ENCODE assay signal across 8 cellular contexts in the genomic region with DNA sequence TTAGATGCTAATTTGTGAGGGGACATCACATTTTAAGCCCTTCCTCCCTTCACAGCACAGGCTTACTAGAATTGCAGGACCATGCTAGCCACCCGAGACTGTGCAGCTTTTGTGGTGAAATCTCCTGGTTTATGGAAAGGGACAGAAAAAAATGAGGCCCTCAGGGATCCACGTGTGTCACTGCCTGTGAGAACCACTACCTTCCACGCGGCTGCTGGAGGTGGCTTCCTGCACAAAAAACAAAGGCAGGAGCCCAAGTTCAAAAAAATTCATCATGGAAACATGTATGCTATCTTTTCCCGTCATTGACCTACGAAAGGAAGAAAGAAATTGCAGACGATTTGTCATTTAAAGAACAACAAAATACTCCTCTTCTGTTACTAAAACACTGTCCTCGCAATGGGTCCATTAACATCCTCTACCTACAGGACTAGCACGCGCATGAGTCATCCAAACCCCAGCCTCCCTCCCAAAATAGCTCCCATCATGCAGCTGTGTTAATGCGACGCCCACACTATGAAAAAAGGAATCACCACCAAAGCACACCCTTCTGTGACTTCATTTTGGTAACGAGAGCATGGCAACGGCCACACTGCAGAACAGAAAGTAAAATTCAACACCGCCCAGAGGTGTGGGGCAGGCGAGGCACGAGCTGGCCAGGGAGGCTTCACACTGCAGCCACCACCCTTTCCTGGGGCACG. TPM values are rescaled to one million over a fixed set of nuclear protein-coding genes. Genes with fewer than 3 reads are reported as not detected.
DNase-seq lines count a peak whose midpoint lies in the region; ATAC-seq and TF ChIP-seq lines count a peak whose summit lies in the region.

No MANE protein-coding gene starts in this region.

- H3K9me3 ChIP-seq in Peyer's patch (no peaks in the 10 kb centered on the region), aorta (ENCODE audit: control insufficient read depth, low read length) (no peaks in the 10 kb centered on the region)

- peak in 2 of 3 donors; percentile 57 to 72 for DNase-seq in Peyer's patch
- peak; percentile 57 for DNase-seq in activated naive CD8-positive, alpha-beta T cell treated with anti-CD3 and anti-CD28 coated beads for 36 hours
- peak; percentile 56 for DNase-seq in occipital lobe (lab: John Stamatoyannopoulos, UW)
- no peak for DNase-seq in aorta
- no peak for DNase-seq in NCI-H1694 treated with DMSO at 0.1 percent for 48 hours (lab: John Stamatoyannopoulos, UW)
- DNase-seq in NCI-H1092 treated with DMSO at 0.1 percent for 48 hours (lab: John Stamatoyannopoulos, UW): no peak

- no peaks in the 10 kb centered on the region for H3K9me3 Mint-ChIP-seq in activated naive CD8-positive, alpha-beta T cell treated with anti-CD3 and anti-CD28 coated beads for 36 hours

- no peaks in the 10 kb centered on the region for H3K36me3 Mint-ChIP-seq in activated naive CD8-positive, alpha-beta T cell treated with anti-CD3 and anti-CD28 coated beads for 36 hours

- ATAC-seq in GM18508 (IDR thresholded peaks at IDR 0.05; ENCODE audit: insufficient read depth, unreplicated experiment) (peak; percentile 96), HG02678 (IDR thresholded peaks at IDR 0.05; ENCODE audit: unreplicated experiment) (peak; percentile 95), aorta (ENCODE audit: low FRiP score) (peak; percentile 6)

- peaks cover 0 to 3% (median 0%) of the 10 kb centered on the region in 3 donors for H3K36me3 ChIP-seq in Peyer's patch
- H3K36me3 ChIP-seq in aorta (ENCODE audit: control insufficient read depth in 1 of 2, insufficient read depth in 2 of 2, low read length in 1 of 2): peaks cover 0 to 3% of the 10 kb centered on the region in 2 donors

- H3K4me3 ChIP-seq in Peyer's patch (peak overlapping the region in 3 of 4 donors; percentile 2 to 32 (median 16)), aorta (ENCODE audit: low read length in 2 of 2) (no peak overlapping the region)

- intact Hi-C loops in aorta (cut with DNase I): no loop called here

- no peak for TF ChIP-seq POLR2A in Peyer's patch (IDR thresholded peaks at IDR 0.05)

- H3K4me1 ChIP-seq in Peyer's patch (peaks cover 0 to 8% (median 0%) of the 10 kb centered on the region in 4 donors), aorta (ENCODE audit: control insufficient read depth in 1 of 2, insufficient read depth in 2 of 2, low read length in 2 of 2) (no peaks in the 10 kb centered on the region)

- H3K27ac ChIP-seq in Peyer's patch (peak overlapping the region in 3 of 4 donors; percentile 33 to 64 (median 50)), aorta (ENCODE audit: low read depth in 1 of 2, low read length in 2 of 2) (no peak overlapping the region)

- no peaks in the 10 kb centered on the region for H3K27me3 Mint-ChIP-seq in activated naive CD8-positive, alpha-beta T cell treated with anti-CD3 and anti-CD28 coated beads for 36 hours

- H3K4me1 Mint-ChIP-seq in activated naive CD8-positive, alpha-beta T cell treated with anti-CD3 and anti-CD28 coated beads for 36 hours: peaks cover 19% of the 10 kb centered on the region

- TF ChIP-seq CTCF in Peyer's patch (IDR thresholded peaks at IDR 0.05): no peak

- peak overlapping the region; percentile 52 for H3K4me3 Mint-ChIP-seq in activated naive CD8-positive, alpha-beta T cell treated with anti-CD3 and anti-CD28 coated beads for 36 hours

- WGBS in aorta, 2 donors: 84 to 87% methylated on average over 18 of the region's 18 CpGs

- H3K27ac Mint-ChIP-seq in activated naive CD8-positive, alpha-beta T cell treated with anti-CD3 and anti-CD28 coated beads for 36 hours: peak overlapping the region; percentile 79

- H3K27me3 ChIP-seq in Peyer's patch (no peaks in the 10 kb centered on the region), aorta (ENCODE audit: control insufficient read depth in 1 of 2, insufficient read depth in 2 of 2, low read length in 1 of 2) (no peaks in the 10 kb centered on the region)

RNA-seq across cellular contexts. Expression of a gene that starts 45.7 kb away (rescaled TPM):
- total RNA-seq in Peyer's patch (1 to 10 TPM in 3 of 4 donors, not detected in 1; 1.1 to 1.5 (median 1.1) TPM), occipital lobe (1.2 TPM), aorta (1 to 10 TPM; 2.4 to 6.4 TPM)
- under 1 TPM; 0.21 to 0.22 TPM for total RNA-seq in activated naive CD8-positive, alpha-beta T cell treated with anti-CD3 and anti-CD28 coated beads for 36 hours
- polyA plus RNA-seq in aorta: under 1 TPM in 1 of 2 donors, not detected in 1; 0.41 TPM

Comparison
In these comparisons a context has a peak if more than half of its experiments do, and no peak if none do; other contexts are left out.
1. ATAC-seq: peak in every context shown above with its lines; median percentile 96 in GM18508; 95 in HG02678; 6 in aorta.
2. DNase-seq: peak in Peyer's patch (2 of 3), activated naive CD8-positive, alpha-beta T cell treated with anti-CD3 and anti-CD28 coated beads for 36 hours (single experiment) and occipital lobe (single experiment); none in aorta (0 of 2), NCI-H1694 treated with DMSO at 0.1 percent for 48 hours (single experiment) and NCI-H1092 treated with DMSO at 0.1 percent for 48 hours (single experiment).
3. H3K27ac ChIP-seq: peak in Peyer's patch (3 of 4); none in aorta (0 of 2).
4. H3K4me3 ChIP-seq: peak in Peyer's patch (3 of 4); none in aorta (0 of 2).